1 cellular context compared by ENCODE assay signal in the genomic region with DNA sequence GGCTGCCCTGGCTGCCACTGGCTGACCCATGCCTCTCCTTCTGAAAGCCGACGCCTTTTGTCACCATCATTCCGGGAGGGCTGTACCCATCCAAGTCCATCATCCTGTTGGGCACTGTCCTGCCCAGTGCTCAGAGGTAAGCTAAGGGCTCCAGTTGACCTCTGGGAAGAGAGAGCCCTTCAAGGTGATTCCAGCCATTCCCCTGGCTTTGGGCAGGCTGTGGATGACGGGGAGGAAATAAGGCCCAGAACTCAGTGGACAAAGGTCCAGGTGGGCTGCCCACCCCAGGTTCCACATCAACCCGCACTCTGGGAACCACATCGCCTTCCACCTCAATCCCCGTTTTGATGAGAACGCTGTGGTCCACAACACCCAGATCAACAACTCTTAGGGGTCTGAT.
TF ChIP-seq lines count a peak whose summit lies in the region.

No MANE protein-coding gene starts in this region.

TF ChIP-seq in H1, 55 proteins besides CTCF, POLR2A, EP300 and RAD21 (continued from another document):
- TF ChIP-seq, protein P1, sequence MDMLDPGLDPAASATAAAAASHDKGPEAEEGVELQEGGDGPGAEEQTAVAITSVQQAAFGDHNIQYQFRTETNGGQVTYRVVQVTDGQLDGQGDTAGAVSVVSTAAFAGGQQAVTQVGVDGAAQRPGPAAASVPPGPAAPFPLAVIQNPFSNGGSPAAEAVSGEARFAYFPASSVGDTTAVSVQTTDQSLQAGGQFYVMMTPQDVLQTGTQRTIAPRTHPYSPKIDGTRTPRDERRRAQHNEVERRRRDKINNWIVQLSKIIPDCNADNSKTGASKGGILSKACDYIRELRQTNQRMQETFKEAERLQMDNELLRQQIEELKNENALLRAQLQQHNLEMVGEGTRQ (IDR thresholded peaks at IDR 0.05; ENCODE audit: low read length) = no peak
- TF ChIP-seq TAF1 (IDR thresholded peaks at IDR 0.05; ENCODE audit: low read depth, low read length) (no peak), TCF12 (IDR thresholded peaks at IDR 0.05; ENCODE audit: low read depth, low read length) (no peak), FOSL1 (IDR thresholded peaks at IDR 0.05; ENCODE audit: insufficient read depth, low read depth, low read length) (no peak), GABPA (IDR thresholded peaks at IDR 0.05; ENCODE audit: borderline replicate concordance, insufficient read depth, low read length) (no peak), RXRA (IDR thresholded peaks at IDR 0.05; ENCODE audit: insufficient read depth, low read depth, low read length) (no peak), SP4 (IDR thresholded peaks at IDR 0.05; ENCODE audit: low read length) (no peak), NANOG (IDR thresholded peaks at IDR 0.05; ENCODE audit: insufficient read depth, low read depth, low read length, poor library complexity, severe bottlenecking) (no peak), CTBP2 (IDR thresholded peaks at IDR 0.05; ENCODE audit: borderline replicate concordance, insufficient read depth, insufficient read length, low read length) (no peak), RNF2 (IDR thresholded peaks at IDR 0.05; ENCODE audit: borderline replicate concordance, low read depth, low read length, missing control alignments, poor library complexity, severe bottlenecking) (no peak), SRF (IDR thresholded peaks at IDR 0.05; ENCODE audit: low read depth, low read length) (no peak)
TF ChIP-seq in H1: peak in this region for 0.
